10 cellular contexts compared by ENCODE assay signal in genomic region chr3:36792342-36792741, GRCh38. TPM values are rescaled to one million over a fixed set of nuclear protein-coding genes. Genes with fewer than 3 reads are reported as not detected.
A peak's percentile ranks its signal among the peaks of the same experiment; 100 is the strongest.
DNase-seq lines count a peak whose midpoint lies in the region; ATAC-seq and TF ChIP-seq lines count a peak whose summit lies in the region.
"Had no signal": no experiment of that assay in that cellular context is flagged by ENCODE, and none has a peak within 500 bp of the region (broad histone marks: within the 10 kb centered on the region; RNA-seq: fewer than 3 reads in every experiment).

No MANE protein-coding gene starts in this region.

- H2AK5ac ChIP-seq in H9 (ENCODE audit: insufficient read length, low read length) = no peak overlapping the region

- POLR2A ChIA-PET in PC-9 (lab: Charles Lee; ENCODE audit: unreplicated experiment) = interaction anchor here (0.6 kb wide), 1 partner anchor 40 kb away, joined by 6 read pairs; no protein-coding TSS in a partner anchor

- intact Hi-C loops in PC-9 (cut with micrococcal nuclease; ENCODE audit: unreplicated experiment) (loop anchor here (1.0 to 2.0 kb wide), 2 partner anchors 77 to 166 kb away; no protein-coding TSS in a partner anchor), psoas muscle (cut with DNase I) (no loop called here)

- no peak overlapping the region for H3K23ac ChIP-seq in H9 (ENCODE audit: insufficient read length, low read depth, low read length)

- H3K4me3 ChIP-seq in PC-9 = no peak overlapping the region
- no peak overlapping the region for H3K4me3 ChIP-seq in fibroblast of pulmonary artery (replicated peaks; ENCODE audit: low read depth, low read length)
- no peak overlapping the region for H3K4me3 ChIP-seq in psoas muscle
- H3K4me3 ChIP-seq: BLaER1 had no signal

- no peaks in the 10 kb centered on the region for H3K27me3 ChIP-seq in H9 (ENCODE audit: insufficient read depth, low read length)
- H3K27me3 ChIP-seq in PC-9 (ENCODE audit: insufficient read depth, low read depth) = no peaks in the 10 kb centered on the region
- H3K27me3 ChIP-seq in psoas muscle (ENCODE audit: insufficient read depth in 3 of 3, low read length in 2 of 3) = no peaks in the 10 kb centered on the region
- H3K27me3 ChIP-seq: BLaER1 had no signal

- no peaks in the 10 kb centered on the region for H3K36me3 Mint-ChIP-seq in H9 (ENCODE audit: insufficient read depth in 1 of 3, low read depth in 3 of 3)

- H3K27me3 Mint-ChIP-seq in H9 (ENCODE audit: low read depth) = peaks cover 13% of the 10 kb centered on the region

- no peak overlapping the region for H3K18ac ChIP-seq in H9 (ENCODE audit: insufficient read length, low read depth, low read length)

- no peak overlapping the region for H3K4me3 Mint-ChIP-seq in H9
- H3K4me3 Mint-ChIP-seq: nephron had no signal

- ATAC-seq in HG02678 (IDR thresholded peaks at IDR 0.05; ENCODE audit: unreplicated experiment) (no peak), psoas muscle (no peak), GM18873 (IDR thresholded peaks at IDR 0.05; ENCODE audit: low FRiP score, unreplicated experiment) (no peak)

- H4K5ac ChIP-seq in H9 (ENCODE audit: insufficient read length, low read depth, low read length) = no peak overlapping the region

- H3K9me3 ChIP-seq in H9 (ENCODE audit: control insufficient read depth, low read depth, low read length) (no peaks in the 10 kb centered on the region), PC-9 (ENCODE audit: insufficient read depth, low read depth) (no peaks in the 10 kb centered on the region), psoas muscle (no peaks in the 10 kb centered on the region)
- H3K9me3 ChIP-seq: BLaER1 had no signal

- no peak overlapping the region for H3K56ac ChIP-seq in H9 (ENCODE audit: insufficient read length, low read depth, low read length)

- no peak overlapping the region for H2BK20ac ChIP-seq in H9 (ENCODE audit: low read depth, low read length, poor library complexity, severe bottlenecking)

- no peak overlapping the region for H3K9ac ChIP-seq in H9 (ENCODE audit: extremely low read depth, insufficient read length, low read length)
- H3K9ac ChIP-seq: BLaER1 had no signal

- no TSS peak for BruUV-seq in PC-9 (replicated peaks; lab: Mats Ljungman, UMichigan)

- H3K36me3 ChIP-seq in PC-9 (ENCODE audit: low read depth) (no peaks in the 10 kb centered on the region), psoas muscle (ENCODE audit: insufficient read depth in 1 of 2, low read depth in 1 of 2) (no peaks in the 10 kb centered on the region)
- H3K36me3 ChIP-seq: BLaER1 had no signal

- H4K91ac ChIP-seq in H9 (ENCODE audit: insufficient read length, low read depth, low read length) = no peak overlapping the region

- H3K4me1 Mint-ChIP-seq in H9 = peaks cover 2 to 8% of the 10 kb centered on the region in 2 experiments; a peak in 3 of 4 replicates

- H3K14ac ChIP-seq in H9 (ENCODE audit: insufficient read depth, low read length) = no peak overlapping the region

- H4K20me1 ChIP-seq in H9 (ENCODE audit: control insufficient read depth, insufficient read depth, insufficient read length) (no peaks in the 10 kb centered on the region), PC-9 (ENCODE audit: insufficient read depth) (no peaks in the 10 kb centered on the region)
- H4K20me1 ChIP-seq: BLaER1 had no signal

- no peak overlapping the region for H3T11ph ChIP-seq in H9 (ENCODE audit: low read length)

- H3K9me2 ChIP-seq in PC-9 (ENCODE audit: insufficient read depth) = no peaks in the 10 kb centered on the region

- H2BK120ac ChIP-seq in H9 (ENCODE audit: low read depth, low read length, poor library complexity, severe bottlenecking) = no peak overlapping the region

- TF ChIP-seq CTCF in H9 (conservative IDR thresholded peaks at IDR 0.05) = peak; percentile 81
- peak; percentile 52 for TF ChIP-seq CTCF in PC-9 (conservative IDR thresholded peaks at IDR 0.05)
- peak; percentile 64 for TF ChIP-seq CTCF in fibroblast of pulmonary artery (IDR thresholded peaks at IDR 0.05; ENCODE audit: low read length, missing control alignments)
- no peak for TF ChIP-seq CTCF in psoas muscle (IDR thresholded peaks at IDR 0.05)

- H3K27ac ChIP-seq in H9 (ENCODE audit: insufficient read length, low read depth, low read length) (no peak overlapping the region), PC-9 (no peak overlapping the region), psoas muscle (no peak overlapping the region)
- H3K27ac ChIP-seq: BLaER1 had no signal

- no peaks in the 10 kb centered on the region for H3K79me2 ChIP-seq in H9 (ENCODE audit: insufficient read depth, low read length)
- no peaks in the 10 kb centered on the region for H3K79me2 ChIP-seq in PC-9 (ENCODE audit: low read depth)

- H3K4me1 ChIP-seq in H9 (ENCODE audit: insufficient read depth, low read length) (no peaks in the 10 kb centered on the region), PC-9 (replicated peaks; ENCODE audit: insufficient read depth) (no peaks in the 10 kb centered on the region), psoas muscle (no peaks in the 10 kb centered on the region)
- H3K4me1 ChIP-seq: BLaER1 had no signal

- DNase-seq in NCI-H1092 treated with DMSO at 0.1 percent for 48 hours (lab: John Stamatoyannopoulos, UW) (peak; percentile 17), NCI-H1092 (lab: John Stamatoyannopoulos, UW) (no peak), H9 (peak; percentile 75), PC-9 (peak in 1 of 2 experiments; percentile 13), fibroblast of pulmonary artery (ENCODE audit: low read depth) (peak; percentile 47), psoas muscle (no peak)

- no peaks in the 10 kb centered on the region for H3F3A ChIP-seq in PC-9 (ENCODE audit: insufficient read depth, low read depth)

- H3K4ac ChIP-seq in H9 (ENCODE audit: low read depth, low read length) = no peak overlapping the region

- H2BK12ac ChIP-seq in H9 (ENCODE audit: insufficient read length, low read depth, low read length) = no peak overlapping the region

- H3K79me1 ChIP-seq in H9 (ENCODE audit: insufficient read depth, low read depth, low read length, poor library complexity, severe bottlenecking) = no peaks in the 10 kb centered on the region

- no peak overlapping the region for H2BK15ac ChIP-seq in H9 (ENCODE audit: low read depth, low read length)

- no peak overlapping the region for H4K8ac ChIP-seq in H9 (replicated peaks; ENCODE audit: insufficient read length, low read depth, low read length)

- H3K4me2 ChIP-seq in H9 (ENCODE audit: insufficient read depth, insufficient read length, low read length) (no peak overlapping the region), PC-9 (no peak overlapping the region)
- H3K4me2 ChIP-seq: BLaER1 had no signal

- WGBS in H9 (ENCODE audit: extremely low coverage, insufficient read length, low lambda C conversion rate) = no CpG with 5 or more reads among the region's 4 CpGs
- 44 to 52% (median 48%) methylated on average over 4 of the region's 4 CpGs for WGBS in psoas muscle, 3 donors

- H2BK5ac ChIP-seq in H9 (ENCODE audit: insufficient read length, low read length) = no peak overlapping the region

- H3K23me2 ChIP-seq in H9 (ENCODE audit: insufficient read length, low read depth, low read length, poor library complexity, severe bottlenecking) = no peaks in the 10 kb centered on the region

- CTCF ChIA-PET in PC-9 (lab: Charles Lee) = interaction anchor here (0.7 to 1.1 kb wide), 3 partner anchors 43 to 166 kb away, joined by 3 to 5 read pairs (median 4); no protein-coding TSS in a partner anchor

- H3K9me3 Mint-ChIP-seq in H9 = no peaks in the 10 kb centered on the region
- H3K9me3 Mint-ChIP-seq: nephron had no signal

- H2AFZ ChIP-seq in H9 (ENCODE audit: low read length) (no peak overlapping the region), PC-9 (no peak overlapping the region)

- no peak overlapping the region for H3K27ac Mint-ChIP-seq in H9
- H3K27ac Mint-ChIP-seq: nephron had no signal

RNA-seq across cellular contexts. Expression of gene DCLK3, which starts 28.0 kb away (rescaled TPM):
- 1.4 and 1.6 TPM in 2 replicates for total RNA-seq in H9 (2021)
- total RNA-seq in PC-9 (2021) = not detected in 2 replicates
- total RNA-seq in psoas muscle = 1 to 10 TPM in 2 of 4 donors, under 1 TPM in 2; 0.54 to 1.7 (median 0.93) TPM
- under 1 TPM; 0.34 to 0.42 (median 0.36) TPM for polyA plus RNA-seq in psoas muscle

Comparison
In these comparisons a context has a peak if more than half of its experiments do, and no peak if none do; other contexts are left out.
1. DNase-seq: peak in NCI-H1092 treated with DMSO at 0.1 percent for 48 hours (single experiment), H9 (single experiment) and fibroblast of pulmonary artery (single experiment); none in NCI-H1092 (single experiment) and psoas muscle (0 of 2).